In the genomic region with DNA sequence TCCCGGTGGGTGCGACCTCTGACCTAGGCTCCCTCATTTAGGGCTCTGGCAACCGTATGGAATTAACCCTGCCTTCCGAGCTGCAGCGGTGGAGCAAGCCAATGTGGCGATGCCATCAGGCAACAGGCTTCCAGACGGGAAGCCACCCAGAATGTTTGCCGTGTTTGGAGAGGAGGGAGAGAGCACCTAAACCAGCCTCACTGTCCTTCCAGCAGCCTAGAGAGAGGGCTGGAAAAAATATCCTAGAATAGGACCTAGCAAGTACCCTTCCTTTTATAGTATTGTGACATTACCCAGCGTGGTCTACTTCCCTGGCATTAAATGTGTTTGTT, we compare ENCODE assay signal across 8 cellular contexts. TPM values are rescaled to one million over a fixed set of nuclear protein-coding genes. Genes with fewer than 3 reads are reported as not detected.
DNase-seq lines count a peak whose midpoint lies in the region; TF ChIP-seq lines count a peak whose summit lies in the region.

No MANE protein-coding gene starts in this region.

- peak overlapping the region; percentile 58 to 89 (median 78) for H3K27ac Mint-ChIP-seq in CD8-positive, alpha-beta memory T cell
- H3K27ac Mint-ChIP-seq in neural crest cell (ENCODE audit: unreplicated experiment) = no peak overlapping the region

- POLR2A ChIA-PET in CD8-positive, alpha-beta memory T cell (lab: Charles Lee) = interaction anchor here (1.3 kb wide), 2 partner anchors 95 to 487 kb away, joined by 3 to 9 read pairs; partner anchors contain the start of gene ABCD2

- no peaks in the 10 kb centered on the region for H3K27me3 ChIP-seq in CD8-positive, alpha-beta memory T cell (ENCODE audit: insufficient read depth, low read length, poor library complexity, severe bottlenecking)
- peaks cover 12% of the 10 kb centered on the region for H3K27me3 ChIP-seq in ectodermal cell (ENCODE audit: control insufficient read depth, insufficient read depth, low read length, poor library complexity, severe bottlenecking)

- no peak for TF ChIP-seq CTCF in neural crest cell (conservative IDR thresholded peaks at IDR 0.05)
- TF ChIP-seq CTCF in GM13977 (IDR thresholded peaks at IDR 0.05; ENCODE audit: extremely low read depth, insufficient read depth, missing control alignments) = no peak

- peaks cover 0 to 7% (median 0%) of the 10 kb centered on the region in 3 donors for H3K36me3 Mint-ChIP-seq in CD8-positive, alpha-beta memory T cell
- no peaks in the 10 kb centered on the region for H3K36me3 Mint-ChIP-seq in neural crest cell (ENCODE audit: low read depth)

- H3K36me3 ChIP-seq in CD8-positive, alpha-beta memory T cell (ENCODE audit: insufficient read depth, low read length) = no peaks in the 10 kb centered on the region
- H3K36me3 ChIP-seq in ectodermal cell (ENCODE audit: control insufficient read depth, insufficient read depth, low read length) = no peaks in the 10 kb centered on the region

- H3K4me1 Mint-ChIP-seq in CD8-positive, alpha-beta memory T cell = peaks cover 31 to 45% (median 43%) of the 10 kb centered on the region in 3 donors
- H3K4me1 Mint-ChIP-seq in neural crest cell = peaks cover 41% of the 10 kb centered on the region

- peak overlapping the region; percentile 86 to 95 (median 91) for H3K4me3 Mint-ChIP-seq in CD8-positive, alpha-beta memory T cell
- H3K4me3 Mint-ChIP-seq in neural crest cell = peak overlapping the region; percentile 90

- in situ Hi-C loops in GM13977 (cut with MboI; ENCODE audit: low pct_unique_long_range_greater_than_20kb, low sequenced_read_pairs, unreplicated experiment) = loop anchor here (25.0 kb wide), 3 partner anchors 94 to 494 kb away; partner anchors contain the start of gene ABCD2

- H3K9me3 Mint-ChIP-seq in CD8-positive, alpha-beta memory T cell = no peaks in the 10 kb centered on the region
- H3K9me3 Mint-ChIP-seq in neural crest cell = peaks cover 4% of the 10 kb centered on the region

- no peak for DNase-seq in CD8-positive, alpha-beta memory T cell
- peak; percentile 60 for DNase-seq in NCI-H1105 (lab: John Stamatoyannopoulos, UW)
- DNase-seq in neural crest cell (ENCODE audit: low read depth, low spot score) = no peak
- no peak for DNase-seq in GM13977 (ENCODE audit: low spot score)
- no peak for DNase-seq in NCI-H2081 (lab: John Stamatoyannopoulos, UW)
- no peak for DNase-seq in NCI-H82 treated with DMSO at 0.1 percent for 48 hours (lab: John Stamatoyannopoulos, UW; ENCODE audit: unreplicated experiment)
- no peak for DNase-seq in NCI-H128 (lab: John Stamatoyannopoulos, UW; ENCODE audit: unreplicated experiment)

- no peaks in the 10 kb centered on the region for H3K9me3 ChIP-seq in CD8-positive, alpha-beta memory T cell (ENCODE audit: low read length)
- H3K9me3 ChIP-seq in ectodermal cell (ENCODE audit: control insufficient read depth, low read length) = no peaks in the 10 kb centered on the region

- H3K4me1 ChIP-seq in CD8-positive, alpha-beta memory T cell (ENCODE audit: insufficient read depth, low read length) = peaks cover 23% of the 10 kb centered on the region
- H3K4me1 ChIP-seq in ectodermal cell (ENCODE audit: control insufficient read depth, insufficient read depth, low read length) = peaks cover 7% of the 10 kb centered on the region

- H3K27me3 Mint-ChIP-seq in CD8-positive, alpha-beta memory T cell = no peaks in the 10 kb centered on the region
- H3K27me3 Mint-ChIP-seq in neural crest cell (ENCODE audit: low read depth) = no peaks in the 10 kb centered on the region

- WGBS in ectodermal cell, 2 experiments = 42 to 43% methylated on average over 9 of the region's 9 CpGs

- CTCF ChIA-PET in CD8-positive, alpha-beta memory T cell (lab: Charles Lee) = interaction anchor here (0.9 to 12.0 kb wide), 11 partner anchors 9 to 98 kb away, joined by 3 to 117 read pairs (median 3); no protein-coding TSS in a partner anchor

- H3K27ac ChIP-seq in CD8-positive, alpha-beta memory T cell (ENCODE audit: low read depth, low read length) = no peak overlapping the region
- H3K27ac ChIP-seq in ectodermal cell (ENCODE audit: insufficient read depth, low read depth, low read length, poor library complexity, severe bottlenecking) = no peak overlapping the region

- peak overlapping the region; percentile 81 for H3K4me3 ChIP-seq in CD8-positive, alpha-beta memory T cell (ENCODE audit: low read length)
- H3K4me3 ChIP-seq in ectodermal cell (ENCODE audit: insufficient read depth, low read depth, low read length) = peak overlapping the region; percentile 63

RNA-seq across cellular contexts. Expression of gene SLC2A13, which starts 0.3 kb away (rescaled TPM):
- total RNA-seq in CD8-positive, alpha-beta memory T cell = 1 to 10 TPM; 6.3 to 6.5 TPM
- polyA plus RNA-seq in CD8-positive, alpha-beta memory T cell = 2.1 TPM
- polyA plus RNA-seq in ectodermal cell (2013, experiment 1 of 4) = 4.0 TPM
- 5.3 TPM for polyA plus RNA-seq in ectodermal cell (2013, experiment 2 of 4)
- polyA plus RNA-seq in ectodermal cell (2013, experiment 3 of 4) = 5.3 TPM
- polyA plus RNA-seq in ectodermal cell (2013, experiment 4 of 4) = 5.2 TPM
- total RNA-seq in neural crest cell = 5.6 and 6.3 TPM in 2 replicates
